22 cellular contexts compared by ENCODE assay signal in the genomic region with DNA sequence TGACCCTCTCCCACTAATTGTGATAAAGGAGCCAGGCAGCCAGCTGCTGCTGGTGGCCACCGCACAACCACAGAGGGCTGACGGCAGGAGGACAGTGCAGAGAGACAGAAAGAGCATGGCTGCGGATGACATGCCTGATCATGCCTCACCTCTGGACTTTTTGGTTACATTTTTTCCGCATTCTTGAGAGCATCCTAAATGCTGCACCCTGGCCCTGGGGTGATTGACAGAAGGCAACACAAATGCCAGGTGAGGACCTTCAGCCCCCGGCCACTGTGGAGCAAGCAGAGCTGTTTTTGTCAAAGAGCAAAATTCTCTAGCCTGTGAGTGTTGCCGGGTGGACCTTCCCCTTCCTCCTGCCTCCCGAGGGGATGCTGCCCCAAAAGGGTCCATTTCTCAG.
DNase-seq lines count a peak whose midpoint lies in the region; ATAC-seq, FAIRE-seq and TF ChIP-seq lines count a peak whose summit lies in the region.
"Had no signal": no experiment of that assay in that cellular context is flagged by ENCODE, and none has a peak within 500 bp of the region (broad histone marks: within the 10 kb centered on the region; RNA-seq: fewer than 3 reads in every experiment).

No MANE protein-coding gene starts in this region.

- H3K27me3 Mint-ChIP-seq in GM23338 (ENCODE audit: insufficient read depth, low read depth, poor library complexity), result peaks cover 22% of the 10 kb centered on the region
- H3K27me3 Mint-ChIP-seq in activated naive CD8-positive, alpha-beta T cell treated with anti-CD3 and anti-CD28 coated beads for 36 hours, result peaks cover 8% of the 10 kb centered on the region

- no peaks in the 10 kb centered on the region for H4K20me1 ChIP-seq in GM23338 (replicated peaks; ENCODE audit: insufficient read depth)
- no peaks in the 10 kb centered on the region for H4K20me1 ChIP-seq in mammary epithelial cell (ENCODE audit: insufficient read depth, low read length)
- H4K20me1 ChIP-seq in keratinocyte (ENCODE audit: control insufficient read depth, extremely low read depth, insufficient read depth, low read length), result no peaks in the 10 kb centered on the region

- no peaks in the 10 kb centered on the region for H3F3A ChIP-seq in GM23338 (replicated peaks; ENCODE audit: low read depth)

- in situ Hi-C loops in mammary epithelial cell (cut with MboI; ENCODE audit: low sequenced_read_pairs in 2 of 2), result no loop called here

- no peak for DNase-seq in GM23338 (ENCODE audit: low spot score)
- DNase-seq in mammary epithelial cell, result peak; percentile 25
- DNase-seq in keratinocyte (ENCODE audit: low read depth, low spot score), result no peak
- DNase-seq in sigmoid colon, result peak; percentile 40
- no peak for DNase-seq in NK-92 (lab: John Stamatoyannopoulos, UW; ENCODE audit: unreplicated experiment)
- no peak for DNase-seq in NCI-H1694 treated with DMSO at 0.1 percent for 48 hours (lab: John Stamatoyannopoulos, UW)
- no peak for DNase-seq in omental fat pad (ENCODE audit: low spot score)
- no peak for DNase-seq in activated naive CD8-positive, alpha-beta T cell treated with anti-CD3 and anti-CD28 coated beads for 36 hours
- DNase-seq: AML-193; CD4-positive, alpha-beta memory T cell; DMS79; KG1; NCI-H1092; NCI-H146; NCI-H2081 treated with DMSO at 0.1 percent for 48 hours; NCI-H510A treated with DMSO at 0.1 percent for 48 hours; NCI-H82; SHP77 had no signal

- no peak for TF ChIP-seq EP300 in sigmoid colon (IDR thresholded peaks at IDR 0.05)

- H3K9me3 Mint-ChIP-seq in GM23338, result no peaks in the 10 kb centered on the region
- no peaks in the 10 kb centered on the region for H3K9me3 Mint-ChIP-seq in activated naive CD8-positive, alpha-beta T cell treated with anti-CD3 and anti-CD28 coated beads for 36 hours

- ATAC-seq in GM23338 (no peak), omental fat pad (ENCODE audit: low FRiP score) (no peak)
- ATAC-seq: HCT116, HepG2 had no signal

- H3K27ac ChIP-seq in GM23338 (ENCODE audit: low read depth) (no peak overlapping the region), mammary epithelial cell (ENCODE audit: insufficient read depth, low read depth, low read length) (no peak overlapping the region), keratinocyte (ENCODE audit: control insufficient read depth, insufficient read depth, low read length) (no peak overlapping the region), sigmoid colon (no peak overlapping the region)

- H3K4me3 ChIP-seq in GM23338 (no peak overlapping the region), mammary epithelial cell (replicated peaks in 1 of 3; ENCODE audit: insufficient read depth in 1 of 3, low read depth in 2 of 3, low read length in 3 of 3) (no peak overlapping the region), keratinocyte (ENCODE audit: control insufficient read depth in 2 of 3, extremely low read depth in 1 of 3, insufficient read depth in 2 of 3, low read depth in 1 of 3, low read length in 3 of 3) (no peak overlapping the region), sigmoid colon (no peak overlapping the region)

- TF ChIP-seq CTCF in GM23338 (conservative IDR thresholded peaks at IDR 0.05; ENCODE audit: low read depth in 2 of 2) (no peak), mammary epithelial cell (conservative IDR thresholded peaks at IDR 0.05 in 1 of 2, IDR thresholded peaks at IDR 0.05 in 1 of 2; ENCODE audit: extremely low read depth in 1 of 2, insufficient read depth in 1 of 2, low read depth in 1 of 2, low read length in 2 of 2) (no peak), keratinocyte (optimal IDR thresholded peaks at IDR 0.05 in 1 of 3, IDR thresholded peaks at IDR 0.05 in 1 of 3, conservative IDR thresholded peaks at IDR 0.05 in 1 of 3; ENCODE audit: extremely low read depth in 1 of 3, insufficient read depth in 2 of 3, low read length in 3 of 3) (no peak), sigmoid colon (IDR thresholded peaks at IDR 0.05) (no peak), omental fat pad (IDR thresholded peaks at IDR 0.05) (no peak)

- H2AFZ ChIP-seq in GM23338, result 0 out of 2 replicates have a peak overlapping the region, but pooled peaks have one; percentile 20
- peak overlapping the region; percentile 54 for H2AFZ ChIP-seq in mammary epithelial cell (ENCODE audit: low read depth, low read length)
- peak overlapping the region; percentile 68 for H2AFZ ChIP-seq in keratinocyte (ENCODE audit: control insufficient read depth, low read length)

- H3K9me3 ChIP-seq in mammary epithelial cell (replicated peaks; ENCODE audit: insufficient read depth, low read length) (no peaks in the 10 kb centered on the region), keratinocyte (ENCODE audit: control insufficient read depth, low read depth, low read length) (no peaks in the 10 kb centered on the region), sigmoid colon (no peaks in the 10 kb centered on the region)

- no peak overlapping the region for H3K4me3 Mint-ChIP-seq in GM23338
- no peak overlapping the region for H3K4me3 Mint-ChIP-seq in activated naive CD8-positive, alpha-beta T cell treated with anti-CD3 and anti-CD28 coated beads for 36 hours
- H3K4me3 Mint-ChIP-seq: CD4-positive, alpha-beta memory T cell had no signal

- peaks cover 3% of the 10 kb centered on the region; the same call in 1 of the 3 replicates for H3K4me1 Mint-ChIP-seq in GM23338
- H3K4me1 Mint-ChIP-seq in activated naive CD8-positive, alpha-beta T cell treated with anti-CD3 and anti-CD28 coated beads for 36 hours, result no peaks in the 10 kb centered on the region
- H3K4me1 Mint-ChIP-seq: CD4-positive, alpha-beta memory T cell had no signal

- H3K9me1 ChIP-seq in keratinocyte (ENCODE audit: control insufficient read depth, extremely low read depth, insufficient read depth, low read length), result no peaks in the 10 kb centered on the region

- peak; percentile 87 for FAIRE-seq in keratinocyte (lab: Jason Lieb, UNC)
- FAIRE-seq: GM19239, HepG2, RCC 7860 had no signal

- H3K4me2 ChIP-seq in GM23338, result no peak overlapping the region
- H3K4me2 ChIP-seq in mammary epithelial cell (ENCODE audit: insufficient read depth, low read depth, low read length), result peak overlapping the region; percentile 29
- peak overlapping the region; percentile 59 for H3K4me2 ChIP-seq in keratinocyte (ENCODE audit: control insufficient read depth, extremely low read depth, insufficient read depth, low read depth, low read length)

- no peaks in the 10 kb centered on the region for H3K36me3 Mint-ChIP-seq in GM23338 (ENCODE audit: low read depth)
- H3K36me3 Mint-ChIP-seq in activated naive CD8-positive, alpha-beta T cell treated with anti-CD3 and anti-CD28 coated beads for 36 hours, result no peaks in the 10 kb centered on the region
- H3K36me3 Mint-ChIP-seq: CD4-positive, alpha-beta memory T cell had no signal

- H3K27me3 ChIP-seq in GM23338 (ENCODE audit: insufficient read depth) (no peaks in the 10 kb centered on the region), mammary epithelial cell (ENCODE audit: insufficient read depth, low read length) (no peaks in the 10 kb centered on the region), keratinocyte (ENCODE audit: control insufficient read depth, extremely low read depth, insufficient read depth, low read length) (peaks cover 5% of the 10 kb centered on the region), sigmoid colon (peaks cover 0 to 5% (median 0%) of the 10 kb centered on the region in 3 donors)

- WGBS in mammary epithelial cell (ENCODE audit: low coverage, missing lambda C conversion rate), result 2% methylated on average over 7 of the region's 7 CpGs
- 78 to 83% methylated on average over 7 of the region's 7 CpGs for WGBS in sigmoid colon, 2 donors

- no peaks in the 10 kb centered on the region for H3K9me2 ChIP-seq in GM23338 (ENCODE audit: insufficient read depth)

- H3K36me3 ChIP-seq in GM23338 (ENCODE audit: insufficient read depth) (no peaks in the 10 kb centered on the region), mammary epithelial cell (ENCODE audit: insufficient read depth, low read length) (no peaks in the 10 kb centered on the region), keratinocyte (ENCODE audit: control insufficient read depth in 2 of 2, extremely low read depth in 1 of 2, insufficient read depth in 2 of 2, low read length in 2 of 2) (no peaks in the 10 kb centered on the region), sigmoid colon (no peaks in the 10 kb centered on the region)

- H3K79me2 ChIP-seq in GM23338 (replicated peaks; ENCODE audit: insufficient read depth) (no peaks in the 10 kb centered on the region), mammary epithelial cell (ENCODE audit: insufficient read depth, low read length) (no peaks in the 10 kb centered on the region), keratinocyte (ENCODE audit: control insufficient read depth, insufficient read depth, low read length) (no peaks in the 10 kb centered on the region)

- BruUV-seq in mammary epithelial cell (replicated peaks; lab: Mats Ljungman, UMichigan), result no TSS peak

- CTCF ChIA-PET in mammary epithelial cell (lab: Charles Lee; ENCODE audit: low non-redundant PET), result interaction anchor here (0.6 kb wide), 1 partner anchor 341 kb away, joined by 3 read pairs; the partner anchor contains the start of gene SF1

- no peak overlapping the region for H3K9ac ChIP-seq in mammary epithelial cell (ENCODE audit: insufficient read depth, low read length)
- H3K9ac ChIP-seq in keratinocyte (ENCODE audit: control insufficient read depth, extremely low read depth, insufficient read depth, low read length), result no peak overlapping the region

- dilution Hi-C loops in mammary epithelial cell (cut with HindIII; ENCODE audit: low sequenced_read_pairs) (loop anchor here (5.0 kb wide), 1 partner anchor 40 kb away; no protein-coding TSS in a partner anchor), keratinocyte (cut with MboI; ENCODE audit: extremely low pct_ligation_motif_present, low sequenced_read_pairs) (no loop called here)

- intact Hi-C loops in mammary epithelial cell (cut with micrococcal nuclease), result loop anchor here (5.0 kb wide), 1 partner anchor 80 kb away; the partner anchor contains the start of gene RPS6KA4
- intact Hi-C loops in sigmoid colon (cut with DNase I), result no loop called here

- TF ChIP-seq POLR2A in sigmoid colon (IDR thresholded peaks at IDR 0.05), result no peak

- no peak overlapping the region for H3K27ac Mint-ChIP-seq in GM23338
- no peak overlapping the region for H3K27ac Mint-ChIP-seq in activated naive CD8-positive, alpha-beta T cell treated with anti-CD3 and anti-CD28 coated beads for 36 hours

- no peaks in the 10 kb centered on the region for H3K4me1 ChIP-seq in GM23338 (ENCODE audit: insufficient read depth)
- peaks cover 31% of the 10 kb centered on the region for H3K4me1 ChIP-seq in mammary epithelial cell (ENCODE audit: insufficient read depth, low read length)
- H3K4me1 ChIP-seq in keratinocyte (ENCODE audit: control insufficient read depth, extremely low read depth, insufficient read depth, low read length), result peaks cover 11% of the 10 kb centered on the region
- no peaks in the 10 kb centered on the region for H3K4me1 ChIP-seq in sigmoid colon

TF ChIP-seq in GM23338, 12 proteins besides CTCF, POLR2A, EP300 and RAD21:
- TF ChIP-seq STAT1 (IDR thresholded peaks at IDR 0.05; ENCODE audit: unreplicated experiment), result no peak
- no peak for TF ChIP-seq EZH2phosphoT487 (IDR thresholded peaks at IDR 0.05; ENCODE audit: unreplicated experiment)
- TF ChIP-seq NANOG (IDR thresholded peaks at IDR 0.05; ENCODE audit: borderline replicate concordance), result no peak
- no peak for TF ChIP-seq EZH2 (IDR thresholded peaks at IDR 0.05; ENCODE audit: low read depth, unreplicated experiment)
TF ChIP-seq in GM23338: peak in this region for 0.

Comparison
In these comparisons a context has a peak if more than half of its experiments do, and no peak if none do; other contexts are left out.
1. DNase-seq: peak in mammary epithelial cell (single experiment) and sigmoid colon (single experiment); none in GM23338 (single experiment), keratinocyte (single experiment), NK-92 (single experiment), NCI-H1694 treated with DMSO at 0.1 percent for 48 hours (single experiment), omental fat pad (single experiment) and activated naive CD8-positive, alpha-beta T cell treated with anti-CD3 and anti-CD28 coated beads for 36 hours (single experiment).
2. Peak in every context shown above with its lines, with median percentiles within 50 percentile points of each other: H2AFZ ChIP-seq.